ENCODE assay signal across 16 cellular contexts in the genomic region with DNA sequence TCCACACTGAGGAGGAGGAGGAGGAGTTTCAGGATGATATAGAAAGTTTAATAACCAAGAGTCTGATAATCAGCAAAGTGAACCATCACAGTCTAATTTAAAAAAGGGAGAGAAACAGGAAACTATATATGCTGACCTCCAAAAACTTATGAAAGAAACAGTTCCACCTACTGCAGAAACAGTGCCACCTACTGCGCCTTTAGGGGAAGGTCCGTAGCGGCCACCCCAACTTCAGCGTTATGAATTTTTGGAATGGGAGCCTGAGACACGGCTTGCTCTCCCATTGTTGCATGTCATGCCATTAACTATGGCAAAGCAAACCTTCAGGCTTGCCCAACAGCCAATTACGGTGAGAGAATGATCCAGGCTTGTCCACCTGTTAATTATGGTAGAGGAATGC.
A peak's percentile ranks its signal among the peaks of the same experiment; 100 is the strongest.
DNase-seq lines count a peak whose midpoint lies in the region; ATAC-seq, FAIRE-seq and TF ChIP-seq lines count a peak whose summit lies in the region.
"Had no signal": no experiment of that assay in that cellular context is flagged by ENCODE, and none has a peak within 500 bp of the region (broad histone marks: within the 10 kb centered on the region; RNA-seq: fewer than 3 reads in every experiment).

No MANE protein-coding gene starts in this region.

- CTCF ChIA-PET in HepG2 (lab: Yijun Ruan, JAX; ENCODE audit: low intra/inter-chr PET ratio, low total read pairs) (no interaction called here), endothelial cell of umbilical vein (lab: Charles Lee) (no interaction called here)

- H3K36me3 ChIP-seq in HepG2 (replicated peaks in 1 of 2; ENCODE audit: control insufficient read depth in 1 of 2, insufficient read depth in 2 of 2, low read length in 2 of 2) (no peaks in the 10 kb centered on the region), right lobe of liver (no peaks in the 10 kb centered on the region), OCI-LY1 (ENCODE audit: insufficient read depth, low read length) (no peaks in the 10 kb centered on the region), endothelial cell of umbilical vein (ENCODE audit: control insufficient read depth in 2 of 2, extremely low read depth in 1 of 2, insufficient read depth in 2 of 2, low read length in 2 of 2) (no peaks in the 10 kb centered on the region), left lung (no peaks in the 10 kb centered on the region)
- H3K36me3 ChIP-seq: SJSA1 had no signal

- in situ Hi-C loops in HepG2 (cut with HindIII; ENCODE audit: extremely low pct_ligation_motif_present, low pct_unique_long_range_greater_than_20kb): no loop called here

- H3K4me3 ChIP-seq in HepG2 (replicated peaks in 1 of 3; ENCODE audit: insufficient read depth in 1 of 3, low read depth in 2 of 3, low read length in 3 of 3) (no peak overlapping the region), right lobe of liver (no peak overlapping the region), OCI-LY1 (ENCODE audit: low read depth, low read length, poor library complexity, severe bottlenecking) (no peak overlapping the region), endothelial cell of umbilical vein (replicated peaks in 1 of 3; ENCODE audit: insufficient read depth in 1 of 3, low read depth in 1 of 3, low read length in 3 of 3) (no peak overlapping the region), left lung (no peak overlapping the region)
- H3K4me3 ChIP-seq: K562, SJSA1 had no signal

- ATAC-seq in HepG2 (peak; percentile 64), right lobe of liver (no peak), left lung (no peak)
- ATAC-seq: K562 had no signal

- H3K4me2 ChIP-seq in HepG2 (ENCODE audit: low read depth, low read length) (no peak overlapping the region), OCI-LY1 (ENCODE audit: low read length) (no peak overlapping the region), endothelial cell of umbilical vein (ENCODE audit: insufficient read depth, low read length) (no peak overlapping the region)

- TF ChIP-seq EP300 in HepG2 (IDR thresholded peaks at IDR 0.05; ENCODE audit: low read depth in 2 of 2, low read length in 2 of 2) (no peak), HepG2 (CRISPR knock-in tag; IDR thresholded peaks at IDR 0.05; ENCODE audit: borderline replicate concordance) (no peak)

- H2AFZ ChIP-seq in HepG2 (ENCODE audit: low read length): no peak overlapping the region
- H2AFZ ChIP-seq in OCI-LY1 (ENCODE audit: low read length): no peak overlapping the region
- H2AFZ ChIP-seq in endothelial cell of umbilical vein (ENCODE audit: low read depth, low read length): no peak overlapping the region

- BruUV-seq in HepG2 (replicated peaks; lab: Mats Ljungman, UMichigan) (no TSS peak), endothelial cell of umbilical vein (replicated peaks; lab: Mats Ljungman, UMichigan) (no TSS peak)

- no peaks in the 10 kb centered on the region for H3K9me1 ChIP-seq in endothelial cell of umbilical vein (replicated peaks; ENCODE audit: control insufficient read depth, extremely low read depth, insufficient read depth, low read length)

- peaks cover 18% of the 10 kb centered on the region; the same call in 1 of the 2 replicates for H3K9me3 ChIP-seq in HepG2 (ENCODE audit: low read length)
- H3K9me3 ChIP-seq in right lobe of liver: no peaks in the 10 kb centered on the region
- no peaks in the 10 kb centered on the region for H3K9me3 ChIP-seq in OCI-LY1 (ENCODE audit: low read length)
- H3K9me3 ChIP-seq in endothelial cell of umbilical vein (replicated peaks; ENCODE audit: control insufficient read depth, insufficient read depth, low read length): no peaks in the 10 kb centered on the region
- H3K9me3 ChIP-seq in left lung: peaks cover 0 to 1% of the 10 kb centered on the region in 2 donors
- H3K9me3 ChIP-seq: SJSA1 had no signal

- TF ChIP-seq CTCF in HepG2 (CRISPR knock-in tag; IDR thresholded peaks at IDR 0.05) (peak; percentile 51), right lobe of liver (IDR thresholded peaks at IDR 0.05) (peak in 1 of 4 donors; percentile 6), OCI-LY1 (IDR thresholded peaks at IDR 0.05; ENCODE audit: low read length) (peak; percentile 56; the same call in 1 of the 2 replicates), endothelial cell of umbilical vein (IDR thresholded peaks at IDR 0.05; ENCODE audit: extremely low read depth in 1 of 2, insufficient read depth in 1 of 2, low read depth in 1 of 2, low read length in 2 of 2) (no peak), left lung (IDR thresholded peaks at IDR 0.05) (no peak)

- no peaks in the 10 kb centered on the region for H3K79me2 ChIP-seq in HepG2 (ENCODE audit: insufficient read depth, low read length)
- H3K79me2 ChIP-seq in OCI-LY1 (ENCODE audit: insufficient read depth, low read length): no peaks in the 10 kb centered on the region
- no peaks in the 10 kb centered on the region for H3K79me2 ChIP-seq in endothelial cell of umbilical vein (ENCODE audit: control insufficient read depth, insufficient read depth, low read length)

- no peaks in the 10 kb centered on the region for H3F3A ChIP-seq in OCI-LY1 (ENCODE audit: insufficient read depth, low read length)

- 0% methylated on average over 6 of the region's 6 CpGs for WGBS in HepG2 (ENCODE audit: low lambda C conversion rate)
- WGBS in right lobe of liver (ENCODE audit: insufficient coverage, low coverage, low lambda C conversion rate, missing lambda C conversion rate): 51% methylated on average over 6 of the region's 6 CpGs

- TF ChIP-seq POLR2A in HepG2 (IDR thresholded peaks at IDR 0.05; ENCODE audit: insufficient read depth in 1 of 2, low read depth in 2 of 2, low read length in 2 of 2) (no peak), right lobe of liver (IDR thresholded peaks at IDR 0.05) (no peak), endothelial cell of umbilical vein (IDR thresholded peaks at IDR 0.05; ENCODE audit: low read depth, low read length) (no peak)

- intact Hi-C loops in HepG2 (cut with micrococcal nuclease; ENCODE audit: unreplicated experiment) (loop anchor here (5.0 to 10.0 kb wide), 2 partner anchors 1699 to 1951 kb away; no protein-coding TSS in a partner anchor), right lobe of liver (cut with DNase I) (no loop called here), endothelial cell of umbilical vein (cut with micrococcal nuclease) (no loop called here), left lung (cut with DNase I) (no loop called here)

- no peaks in the 10 kb centered on the region for H3K27me3 ChIP-seq in HepG2 (ENCODE audit: control insufficient read depth in 1 of 2, insufficient read depth in 2 of 2, low read length in 2 of 2)
- H3K27me3 ChIP-seq in right lobe of liver: no peaks in the 10 kb centered on the region
- no peaks in the 10 kb centered on the region for H3K27me3 ChIP-seq in OCI-LY1 (ENCODE audit: insufficient read depth, low read length)
- H3K27me3 ChIP-seq in endothelial cell of umbilical vein (ENCODE audit: control insufficient read depth in 2 of 2, insufficient read depth in 2 of 2, low read length in 2 of 2): no peaks in the 10 kb centered on the region
- H3K27me3 ChIP-seq in left lung: no peaks in the 10 kb centered on the region
- H3K27me3 ChIP-seq: SJSA1 had no signal

- no peak for DNase-seq in HepG2 (ENCODE audit: low spot score)
- DNase-seq in right lobe of liver: no peak
- DNase-seq in endothelial cell of umbilical vein (ENCODE audit: low read depth, low spot score): no peak
- DNase-seq in activated gamma-delta T cell treated with Interleukin-2 at 50 U/mL for 16 hours: no peak
- DNase-seq in left lung: no peak
- DNase-seq in superior temporal gyrus (ENCODE audit: extremely low spot score): no peak
- DNase-seq in COR-L47 (lab: John Stamatoyannopoulos, UW): no peak
- DNase-seq: activated naive CD4-positive, alpha-beta T cell; Calu3; mammary epithelial cell; NCI-H187 treated with DMSO at 0.1 percent for 48 hours; nucleus accumbens; small intestine had no signal

- no peaks in the 10 kb centered on the region for H3K9me2 ChIP-seq in OCI-LY1 (ENCODE audit: low read depth, low read length)

- H3K27ac ChIP-seq in HepG2 (ENCODE audit: extremely low read length, insufficient read depth, low read length) (no peak overlapping the region), right lobe of liver (no peak overlapping the region), OCI-LY1 (ENCODE audit: low read depth, low read length, poor library complexity, severe bottlenecking) (no peak overlapping the region), endothelial cell of umbilical vein (ENCODE audit: insufficient read depth, low read depth, low read length) (no peak overlapping the region), left lung (no peak overlapping the region)
- H3K27ac ChIP-seq: SJSA1 had no signal

- H3K9ac ChIP-seq in HepG2 (ENCODE audit: insufficient read depth, low read depth, low read length) (no peak overlapping the region), OCI-LY1 (ENCODE audit: low read length) (no peak overlapping the region), endothelial cell of umbilical vein (replicated peaks; ENCODE audit: extremely low read depth, insufficient read depth, low read length) (no peak overlapping the region)

- H3K4me1 ChIP-seq in HepG2 (ENCODE audit: insufficient read depth, low read length) (no peaks in the 10 kb centered on the region), right lobe of liver (no peaks in the 10 kb centered on the region), OCI-LY1 (ENCODE audit: insufficient read depth, low read length, severe bottlenecking) (no peaks in the 10 kb centered on the region), endothelial cell of umbilical vein (ENCODE audit: control insufficient read depth, extremely low read depth, insufficient read depth, low read length) (no peaks in the 10 kb centered on the region), left lung (no peaks in the 10 kb centered on the region)
- H3K4me1 ChIP-seq: SJSA1 had no signal

- POLR2A ChIA-PET in HepG2 (lab: Yijun Ruan, JAX) (no interaction called here), endothelial cell of umbilical vein (lab: Charles Lee) (no interaction called here)

- FAIRE-seq in HepG2 (lab: Jason Lieb, UNC) (peak; percentile 53), endothelial cell of umbilical vein (lab: Jason Lieb, UNC) (peak; percentile 4)
- FAIRE-seq: K562, small intestine had no signal

- H4K20me1 ChIP-seq in HepG2 (ENCODE audit: insufficient read depth, low read length) (no peaks in the 10 kb centered on the region), OCI-LY1 (ENCODE audit: insufficient read depth, low read length) (no peaks in the 10 kb centered on the region), endothelial cell of umbilical vein (replicated peaks; ENCODE audit: control insufficient read depth, extremely low read depth, insufficient read depth, low read length) (no peaks in the 10 kb centered on the region)

- TF ChIP-seq RAD21 in HepG2 (CRISPR knock-in tag; IDR thresholded peaks at IDR 0.05): no peak

- dilution Hi-C loops in endothelial cell of umbilical vein (cut with MboI; ENCODE audit: extremely low pct_ligation_motif_present, low sequenced_read_pairs): no loop called here

TF ChIP-seq in endothelial cell of umbilical vein, 7 proteins besides CTCF, POLR2A, EP300 and RAD21 (continues in another document):
- TF ChIP-seq EZH2 (IDR thresholded peaks at IDR 0.05; ENCODE audit: borderline replicate concordance, low read depth, low read length, severe bottlenecking): no peak
- no peak for TF ChIP-seq JUN (IDR thresholded peaks at IDR 0.05; ENCODE audit: borderline replicate concordance, insufficient read depth, insufficient read length, low read depth)
- no peak for TF ChIP-seq GATA2 (IDR thresholded peaks at IDR 0.05; ENCODE audit: insufficient read depth, insufficient read length, low read depth, low read length)
- no peak for TF ChIP-seq POLR2AphosphoS5 (IDR thresholded peaks at IDR 0.05; ENCODE audit: insufficient read depth, low read depth, low read length)

Comparison
In these comparisons a context has a peak if more than half of its experiments do, and no peak if none do; other contexts are left out.
1. CTCF ChIP-seq: peak in HepG2 (single experiment) and OCI-LY1 (single experiment); none in endothelial cell of umbilical vein (0 of 2) and left lung (0 of 2).